8 cellular contexts compared by ENCODE assay signal in genomic region chr2:202377308-202377736, GRCh38. TPM values are rescaled to one million over a fixed set of nuclear protein-coding genes. Genes with fewer than 3 reads are reported as not detected.
A peak's percentile ranks its signal among the peaks of the same experiment; 100 is the strongest.
DNase-seq lines count a peak whose midpoint lies in the region; ATAC-seq and TF ChIP-seq lines count a peak whose summit lies in the region.

No MANE protein-coding gene starts in this region.

- H3K9me3 ChIP-seq in DOHH2 (ENCODE audit: control insufficient read depth, insufficient read depth, low read length) (no peaks in the 10 kb centered on the region), fibroblast of lung (ENCODE audit: control insufficient read depth, insufficient read depth, low read depth, low read length) (no peaks in the 10 kb centered on the region)

- no peak for ATAC-seq in naive thymus-derived CD8-positive, alpha-beta T cell
- no peak for ATAC-seq in GM18520 (IDR thresholded peaks at IDR 0.05; ENCODE audit: unreplicated experiment)

- H4K20me1 ChIP-seq in DOHH2 (ENCODE audit: control insufficient read depth, insufficient read depth, low read depth, low read length) (no peaks in the 10 kb centered on the region), fibroblast of lung (ENCODE audit: control insufficient read depth, extremely low read depth, insufficient read depth, low read length) (no peaks in the 10 kb centered on the region)

- no peaks in the 10 kb centered on the region for H3K27me3 Mint-ChIP-seq in naive thymus-derived CD8-positive, alpha-beta T cell

- no peak for TF ChIP-seq CTCF in DOHH2 (IDR thresholded peaks at IDR 0.05; ENCODE audit: low read depth, low read length, poor library complexity, severe bottlenecking)
- TF ChIP-seq CTCF in fibroblast of lung (conservative IDR thresholded peaks at IDR 0.05 in 1 of 2, IDR thresholded peaks at IDR 0.05 in 1 of 2; ENCODE audit: low read depth in 1 of 2, low read length in 2 of 2): no peak

- H3K4me3 Mint-ChIP-seq in naive thymus-derived CD8-positive, alpha-beta T cell: peak overlapping the region; percentile 83 to 100 (median 98)

- H3K27ac ChIP-seq in DOHH2 (ENCODE audit: low read depth, low read length) (peak overlapping the region; percentile 53), fibroblast of lung (ENCODE audit: insufficient read depth, low read length) (peak overlapping the region; percentile 99)

- peak overlapping the region; percentile 90 for H3K4me2 ChIP-seq in DOHH2 (ENCODE audit: low read length)
- H3K4me2 ChIP-seq in fibroblast of lung (ENCODE audit: extremely low read depth, insufficient read depth, low read length): peak overlapping the region; percentile 28

- POLR2A ChIA-PET in naive thymus-derived CD8-positive, alpha-beta T cell (lab: Charles Lee): interaction anchor here (0.9 to 1.0 kb wide), 2 partner anchors 153 to 871 kb away, joined by 3 to 4 read pairs; no protein-coding TSS in a partner anchor

- in situ Hi-C loops in KBM-7 (cut with MboI; ENCODE audit: low pct_unique_long_range_greater_than_20kb, low sequenced_read_pairs): no loop called here

- no peaks in the 10 kb centered on the region for H3K36me3 Mint-ChIP-seq in naive thymus-derived CD8-positive, alpha-beta T cell

- H3K9me2 ChIP-seq in DOHH2 (replicated peaks; ENCODE audit: control insufficient read depth, low read length): no peaks in the 10 kb centered on the region

- H3K36me3 ChIP-seq in DOHH2 (ENCODE audit: control insufficient read depth, low read length) (peaks cover 7% of the 10 kb centered on the region; the same call in 1 of the 2 replicates), fibroblast of lung (ENCODE audit: control insufficient read depth, insufficient read depth, low read length) (no peaks in the 10 kb centered on the region)

- DNase-seq in KBM-7 (peak; percentile 67), fibroblast of lung (ENCODE audit: low read depth in 2 of 2) (peak in 1 of 2 donors; percentile 45), NCI-H1694 (lab: John Stamatoyannopoulos, UW) (no peak)
- DNase-seq in activated CD8-positive, alpha-beta memory T cell treated with anti-CD3 and anti-CD28 coated beads, Interleukin-2, amount 50 U/mL, for 4 hours: peak; percentile 15
- peak in 2 of 10 donors; percentile 2 to 11 for DNase-seq in naive thymus-derived CD8-positive, alpha-beta T cell
- DNase-seq in NK-92 treated with Interleukin-12 subunit alpha and Interleukin-12 subunit beta, amount 100 ng/mL, for 24 hours (lab: John Stamatoyannopoulos, UW): no peak

- H3K79me2 ChIP-seq in DOHH2 (ENCODE audit: control insufficient read depth, low read length) (peaks cover 64% of the 10 kb centered on the region), fibroblast of lung (ENCODE audit: control insufficient read depth, insufficient read depth, low read length) (peaks cover 59% of the 10 kb centered on the region)

- peak overlapping the region; percentile 93 for H3K9ac ChIP-seq in fibroblast of lung (ENCODE audit: insufficient read depth, low read length)

- no peaks in the 10 kb centered on the region for H3K9me3 Mint-ChIP-seq in naive thymus-derived CD8-positive, alpha-beta T cell

- H3K4me1 ChIP-seq in DOHH2 (ENCODE audit: control insufficient read depth, low read length) (peaks cover 29% of the 10 kb centered on the region), fibroblast of lung (ENCODE audit: control insufficient read depth, extremely low read depth, insufficient read depth, low read length) (peaks cover 4% of the 10 kb centered on the region)

- peak overlapping the region; percentile 86 to 98 (median 94) for H3K27ac Mint-ChIP-seq in naive thymus-derived CD8-positive, alpha-beta T cell

- peaks cover 23% of the 10 kb centered on the region for H3F3A ChIP-seq in DOHH2 (ENCODE audit: control insufficient read depth, insufficient read depth)

- H2AFZ ChIP-seq in fibroblast of lung (ENCODE audit: low read length): no peak overlapping the region

- H3K27me3 ChIP-seq in DOHH2 (ENCODE audit: control insufficient read depth, low read length) (no peaks in the 10 kb centered on the region), fibroblast of lung (ENCODE audit: control insufficient read depth, insufficient read depth, low read length) (no peaks in the 10 kb centered on the region)

- peaks cover 12 to 44% (median 34%) of the 10 kb centered on the region in 4 donors for H3K4me1 Mint-ChIP-seq in naive thymus-derived CD8-positive, alpha-beta T cell

- H3K4me3 ChIP-seq in DOHH2 (ENCODE audit: low read length) (peak overlapping the region; percentile 88), fibroblast of lung (replicated peaks in 1 of 4; ENCODE audit: control extremely low read depth in 1 of 4, insufficient read depth in 1 of 4, low read depth in 3 of 4, low read length in 4 of 4) (peak overlapping the region; percentile 64 to 99 (median 88))

RNA-seq across cellular contexts. Expression of gene BMPR2, which starts 1.2 kb away (rescaled TPM):
- total RNA-seq in fibroblast of lung: 16.2 and 21.6 TPM in 2 replicates
- polyA plus RNA-seq in fibroblast of lung: 44.1 and 65.8 TPM in 2 replicates
- polyA plus RNA-seq in fibroblast of lung (2012): 17.5 and 30.2 TPM in 2 replicates
- polyA minus RNA-seq in fibroblast of lung (ENCODE audit: low replicate concordance): 40.2 and 41.3 TPM in 2 replicates
- 10 to 100 TPM; 31.2 to 35.4 TPM for total RNA-seq in naive thymus-derived CD8-positive, alpha-beta T cell
- polyA plus RNA-seq in naive thymus-derived CD8-positive, alpha-beta T cell: 1 to 10 TPM; 3.0 to 4.6 (median 3.9) TPM

Comparison
In these comparisons a context has a peak if more than half of its experiments do, and no peak if none do; other contexts are left out.
1. DNase-seq: peak in KBM-7 (single experiment) and activated CD8-positive, alpha-beta memory T cell treated with anti-CD3 and anti-CD28 coated beads, Interleukin-2, amount 50 U/mL, for 4 hours (single experiment); none in NCI-H1694 (single experiment) and NK-92 treated with Interleukin-12 subunit alpha and Interleukin-12 subunit beta, amount 100 ng/mL, for 24 hours (single experiment).